Comparison of ENCODE assay signal across 8 cellular contexts in genomic region chr17:48542114-48542955, GRCh38. TPM values are rescaled to one million over a fixed set of nuclear protein-coding genes. Genes with fewer than 3 reads are reported as not detected.
DNase-seq lines count a peak whose midpoint lies in the region; ATAC-seq, FAIRE-seq and TF ChIP-seq lines count a peak whose summit lies in the region.

No MANE protein-coding gene starts in this region.

- no peaks in the 10 kb centered on the region for H4K20me1 ChIP-seq in astrocyte (ENCODE audit: insufficient read depth, low read length)

- H3K4me3 ChIP-seq in astrocyte (ENCODE audit: insufficient read depth, low read depth, low read length) (peak overlapping the region; percentile 84), subcutaneous abdominal adipose tissue (ENCODE audit: low read depth in 1 of 5, low read length in 5 of 5) (peak overlapping the region; percentile 88 to 92 (median 89))

- H3K4me2 ChIP-seq in astrocyte (ENCODE audit: low read length), result peak overlapping the region; percentile 83

- peaks cover 2% of the 10 kb centered on the region for H3K36me3 Mint-ChIP-seq in astrocyte (ENCODE audit: low read depth, unreplicated experiment)

- TF ChIP-seq CTCF in astrocyte (IDR thresholded peaks at IDR 0.05; ENCODE audit: insufficient read depth, low read depth, low read length), result no peak

- no peak for FAIRE-seq in astrocyte (lab: Jason Lieb, UNC)

- H3K27me3 Mint-ChIP-seq in astrocyte (ENCODE audit: low read depth, unreplicated experiment), result peaks cover 80% of the 10 kb centered on the region

- H3K9me3 Mint-ChIP-seq in astrocyte (ENCODE audit: unreplicated experiment), result peaks cover 10% of the 10 kb centered on the region

- H3K4me1 ChIP-seq in astrocyte (ENCODE audit: insufficient read depth, low read length), result peaks cover 42% of the 10 kb centered on the region
- peaks cover 9 to 54% (median 43%) of the 10 kb centered on the region in 5 donors for H3K4me1 ChIP-seq in subcutaneous abdominal adipose tissue (ENCODE audit: control insufficient read depth in 5 of 5, insufficient read depth in 5 of 5, low read length in 5 of 5)

- peak overlapping the region; percentile 77 for H3K27ac Mint-ChIP-seq in astrocyte (ENCODE audit: unreplicated experiment)

- H3K36me3 ChIP-seq in astrocyte (ENCODE audit: insufficient read depth, low read length), result no peaks in the 10 kb centered on the region
- no peaks in the 10 kb centered on the region for H3K36me3 ChIP-seq in subcutaneous abdominal adipose tissue (ENCODE audit: control insufficient read depth in 5 of 5, insufficient read depth in 5 of 5, low read length in 5 of 5)

- H3K9me3 ChIP-seq in astrocyte (ENCODE audit: insufficient read depth, low read depth, low read length) (no peaks in the 10 kb centered on the region), subcutaneous abdominal adipose tissue (ENCODE audit: control insufficient read depth in 5 of 5, low read length in 5 of 5) (no peaks in the 10 kb centered on the region)

- H3K27me3 ChIP-seq in astrocyte (ENCODE audit: insufficient read depth, low read length) (peaks cover 29% of the 10 kb centered on the region), layer of hippocampus (ENCODE audit: control insufficient read depth, insufficient read depth, low read length) (peaks cover 46% of the 10 kb centered on the region), subcutaneous abdominal adipose tissue (ENCODE audit: control insufficient read depth in 5 of 5, insufficient read depth in 4 of 5, low read length in 5 of 5) (no peaks in the 10 kb centered on the region)

- H3K9ac ChIP-seq in astrocyte (ENCODE audit: low read length) (peak overlapping the region; percentile 96), subcutaneous abdominal adipose tissue (ENCODE audit: low read length in 5 of 5) (peak overlapping the region; percentile 73 to 86 (median 84))

- peak overlapping the region; percentile 95 for H3K27ac ChIP-seq in astrocyte (ENCODE audit: low read depth, low read length)
- H3K27ac ChIP-seq in layer of hippocampus (ENCODE audit: low read depth, low read length), result peak overlapping the region; percentile 18
- peak overlapping the region; percentile 95 for H3K27ac ChIP-seq in subcutaneous abdominal adipose tissue (ENCODE audit: low read depth, low read length)
- no peak overlapping the region for H3K27ac ChIP-seq in caudate nucleus (ENCODE audit: low read depth, low read length)

- H3K4me3 Mint-ChIP-seq in astrocyte (ENCODE audit: unreplicated experiment), result peak overlapping the region; percentile 89

- H3K4me1 Mint-ChIP-seq in astrocyte (ENCODE audit: low read depth, unreplicated experiment), result peaks cover 5% of the 10 kb centered on the region

- H2AFZ ChIP-seq in astrocyte (ENCODE audit: low read depth, low read length), result no peak overlapping the region

- peak; percentile 26 for DNase-seq in stimulated activated CD4-positive, alpha-beta T cell treated with anti-CD3 and anti-CD28 coated beads, Interleukin-4, amount 100 ng/mL, for 1 hour
- no peak for DNase-seq in stimulated activated CD4-positive, alpha-beta T cell treated with anti-CD3 and anti-CD28 coated beads, Interleukin-1b, Interleukin-23, amount 100 ng/mL, for 48 hours
- DNase-seq in astrocyte (ENCODE audit: low read depth), result no peak
- DNase-seq in AG08395 (ENCODE audit: low spot score), result no peak
- no peak for DNase-seq in caudate nucleus (lab: John Stamatoyannopoulos, UW)

- H3K79me2 ChIP-seq in astrocyte (ENCODE audit: insufficient read depth, low read length), result peaks cover 55% of the 10 kb centered on the region

- no peak for ATAC-seq in HG03457 (IDR thresholded peaks at IDR 0.05; ENCODE audit: unreplicated experiment)

RNA-seq across cellular contexts. Expression of gene HOXB2, which starts 2.6 kb away (rescaled TPM):
- 0.41 and 1.8 TPM in 2 replicates for total RNA-seq in astrocyte

RNA-seq across cellular contexts. Expression of gene HOXB1, which starts 11.5 kb away (rescaled TPM):
- not detected in 2 replicates for total RNA-seq in astrocyte

RNA-seq across cellular contexts. Expression of gene HOXB4, which starts 35.8 kb away (rescaled TPM):
- not detected in 2 replicates for total RNA-seq in astrocyte

RNA-seq across cellular contexts. Expression of gene HOXB3, which starts 47.7 kb away (rescaled TPM):
- not detected in 2 replicates for total RNA-seq in astrocyte

RNA-seq across cellular contexts. Expression of gene HOXB5, which starts 51.2 kb away (rescaled TPM):
- total RNA-seq in astrocyte, result not detected in 2 replicates
